Comparison of ENCODE assay signal across 16 cellular contexts in genomic region chr11:70281114-70281729, GRCh38. TPM values are rescaled to one million over a fixed set of nuclear protein-coding genes. Genes with fewer than 3 reads are reported as not detected.
A peak's percentile ranks its signal among the peaks of the same experiment; 100 is the strongest.
DNase-seq lines count a peak whose midpoint lies in the region; ATAC-seq and TF ChIP-seq lines count a peak whose summit lies in the region.
"Had no signal": no experiment of that assay in that cellular context is flagged by ENCODE, and none has a peak within 500 bp of the region (broad histone marks: within the 10 kb centered on the region; RNA-seq: fewer than 3 reads in every experiment).

No MANE protein-coding gene starts in this region.

- no peak for TF ChIP-seq POLR2A in gastroesophageal sphincter (IDR thresholded peaks at IDR 0.05)
- TF ChIP-seq POLR2A in stomach (IDR thresholded peaks at IDR 0.05): no peak

- 43% methylated on average over 5 to 6 of the region's 7 CpGs for WGBS in gastroesophageal sphincter (ENCODE audit: low coverage in 1 of 2), 2 donors
- WGBS in stomach, 5 donors: 68 to 84% (median 79%) methylated on average over 7 of the region's 7 CpGs

- peak overlapping the region; percentile 80 for H3K27ac Mint-ChIP-seq in osteocyte (ENCODE audit: unreplicated experiment)
- H3K27ac Mint-ChIP-seq: activated naive CD4-positive, alpha-beta T cell treated with anti-CD3 and anti-CD28 coated beads, Interleukin-2, amount 50 U/mL, for 24 hours; neural progenitor cell; stimulated activated naive CD8-positive, alpha-beta T cell treated with anti-CD3 and anti-CD28 coated beads, Interleukin-15, Interleukin-2, amounts not matched to agents 100 ng/mL and 50 ng/mL, for 24 hours had no signal

- H3K27me3 ChIP-seq in ascending aorta (no peaks in the 10 kb centered on the region), gastroesophageal sphincter (no peaks in the 10 kb centered on the region), stomach (no peaks in the 10 kb centered on the region)
- H3K27me3 ChIP-seq: neural progenitor cell had no signal

- intact Hi-C loops in ascending aorta (cut with DNase I) (no loop called here), stomach (cut with DNase I; ENCODE audit: low total_unique reads) (no loop called here)

- H3K9me3 Mint-ChIP-seq in osteocyte (ENCODE audit: unreplicated experiment): no peaks in the 10 kb centered on the region
- H3K9me3 Mint-ChIP-seq: activated naive CD4-positive, alpha-beta T cell treated with anti-CD3 and anti-CD28 coated beads, Interleukin-2, amount 50 U/mL, for 24 hours; immature natural killer cell; neural progenitor cell; stimulated activated naive CD8-positive, alpha-beta T cell treated with anti-CD3 and anti-CD28 coated beads, Interleukin-15, Interleukin-2, amounts not matched to agents 100 ng/mL and 50 ng/mL, for 24 hours had no signal

- H3K4me1 ChIP-seq in ascending aorta: peaks cover 0 to 13% of the 10 kb centered on the region in 2 donors
- peaks cover 0 to 20% (median 0%) of the 10 kb centered on the region in 3 donors for H3K4me1 ChIP-seq in gastroesophageal sphincter
- peaks cover 0 to 8% (median 0%) of the 10 kb centered on the region in 4 donors for H3K4me1 ChIP-seq in stomach
- H3K4me1 ChIP-seq: neural progenitor cell had no signal

- H3K27ac ChIP-seq in ascending aorta (peak overlapping the region; percentile 13 to 41), gastroesophageal sphincter (peak overlapping the region in 3 of 4 donors; percentile 31 to 58 (median 38)), stomach (peak overlapping the region in 1 of 5 donors; percentile 22)
- H3K27ac ChIP-seq: neural progenitor cell had no signal

- TF ChIP-seq EP300 in gastroesophageal sphincter (IDR thresholded peaks at IDR 0.05) (no peak), stomach (IDR thresholded peaks at IDR 0.05) (no peak)

- no peak overlapping the region for H3K4me3 Mint-ChIP-seq in osteocyte (ENCODE audit: unreplicated experiment)
- H3K4me3 Mint-ChIP-seq: activated naive CD4-positive, alpha-beta T cell treated with anti-CD3 and anti-CD28 coated beads, Interleukin-2, amount 50 U/mL, for 24 hours; immature natural killer cell; neural progenitor cell; stimulated activated naive CD8-positive, alpha-beta T cell treated with anti-CD3 and anti-CD28 coated beads, Interleukin-15, Interleukin-2, amounts not matched to agents 100 ng/mL and 50 ng/mL, for 24 hours had no signal

- H3K4me3 ChIP-seq in ascending aorta (no peak overlapping the region), gastroesophageal sphincter (no peak overlapping the region), stomach (no peak overlapping the region)
- H3K4me3 ChIP-seq: K562, neural progenitor cell had no signal

- no peaks in the 10 kb centered on the region for H3K27me3 Mint-ChIP-seq in osteocyte (ENCODE audit: unreplicated experiment)
- H3K27me3 Mint-ChIP-seq: activated naive CD4-positive, alpha-beta T cell treated with anti-CD3 and anti-CD28 coated beads, Interleukin-2, amount 50 U/mL, for 24 hours; stimulated activated naive CD8-positive, alpha-beta T cell treated with anti-CD3 and anti-CD28 coated beads, Interleukin-15, Interleukin-2, amounts not matched to agents 100 ng/mL and 50 ng/mL, for 24 hours had no signal

- H3K36me3 ChIP-seq in ascending aorta (peaks cover 19 to 39% of the 10 kb centered on the region in 2 donors), gastroesophageal sphincter (peaks cover 0 to 59% of the 10 kb centered on the region in 2 donors), stomach (peaks cover 30 to 81% (median 71%) of the 10 kb centered on the region in 4 donors)

- H3K9me3 ChIP-seq in ascending aorta (no peaks in the 10 kb centered on the region), gastroesophageal sphincter (no peaks in the 10 kb centered on the region), stomach (no peaks in the 10 kb centered on the region)

- H3K36me3 Mint-ChIP-seq in osteocyte (ENCODE audit: unreplicated experiment): peaks cover 40% of the 10 kb centered on the region

- DNase-seq in AG08395 (ENCODE audit: low spot score) (peak; percentile 55), ascending aorta (ENCODE audit: low spot score in 2 of 2) (peak in 1 of 2 donors; percentile 71), osteocyte (ENCODE audit: extremely low spot score, unreplicated experiment) (no peak), SHP77 treated with DMSO at 0.1 percent for 48 hours (lab: John Stamatoyannopoulos, UW) (no peak), SKM-1 (lab: John Stamatoyannopoulos, UW; ENCODE audit: unreplicated experiment) (no peak), stomach (no peak), superior temporal gyrus (ENCODE audit: extremely low spot score) (no peak)
- DNase-seq: AML-193, immature natural killer cell, NCI-H2107, T-helper 2 cell had no signal

- ATAC-seq in gastroesophageal sphincter: peak; percentile 55

- TF ChIP-seq CTCF in ascending aorta (IDR thresholded peaks at IDR 0.05): no peak
- no peak for TF ChIP-seq CTCF in gastroesophageal sphincter (IDR thresholded peaks at IDR 0.05)
- TF ChIP-seq CTCF in osteocyte (IDR thresholded peaks at IDR 0.05): peak; percentile 18
- TF ChIP-seq CTCF in stomach (IDR thresholded peaks at IDR 0.05): no peak

- peaks cover 27% of the 10 kb centered on the region for H3K4me1 Mint-ChIP-seq in osteocyte (ENCODE audit: unreplicated experiment)

RNA-seq across cellular contexts. Expression of gene PPFIA1, which starts 10.7 kb away (rescaled TPM):
- 29.3 TPM for total RNA-seq in ascending aorta
- 10 to 100 TPM; 54.3 to 68.8 (median 61.5) TPM for total RNA-seq in gastroesophageal sphincter
- total RNA-seq in osteocyte: 63.1 and 70.4 TPM in 2 replicates
- total RNA-seq in stomach: 100 to 1,000 TPM in 1 of 5 donors, 10 to 100 TPM in 4; 29.8 to 108 (median 47.2) TPM
- 10 to 100 TPM; 10.8 to 13.2 (median 12.8) TPM for polyA plus RNA-seq in stomach
